In genomic region chr3:49723631-49724551, GRCh38 we compare ENCODE assay signal across 8 cellular contexts.
A peak's percentile ranks its signal among the peaks of the same experiment; 100 is the strongest.
DNase-seq lines count a peak whose midpoint lies in the region; ATAC-seq and TF ChIP-seq lines count a peak whose summit lies in the region.

Gene GMPPB (minus strand): TSS chr3:49723951. CDS start chr3:49723726, 225 bp downstream.

- peak within 1 kb of the TSS; percentile 87 for H3K4me3 ChIP-seq in BLaER1
- peak within 1 kb of the TSS; percentile 79 for H3K4me3 ChIP-seq in choroid plexus epithelial cell (ENCODE audit: low read depth, low read length)

- H3K27me3 ChIP-seq in BLaER1: no peaks in the 10 kb centered on the region

- TF ChIP-seq CTCF in choroid plexus epithelial cell (conservative IDR thresholded peaks at IDR 0.05; ENCODE audit: low read depth, low read length): no peak

- peaks cover 26% of the 10 kb centered on the region for H3K4me1 ChIP-seq in BLaER1

- peak within 1 kb of the TSS; percentile 96 for H3K4me2 ChIP-seq in BLaER1

- H3K9me3 ChIP-seq in BLaER1: no peaks in the 10 kb centered on the region

- peak within 1 kb of the TSS; percentile 87 for H3K27ac ChIP-seq in BLaER1

- H3K36me3 ChIP-seq in BLaER1: peaks cover 67% of the 10 kb centered on the region

- ATAC-seq in GM19324 (IDR thresholded peaks at IDR 0.05; ENCODE audit: low FRiP score, unreplicated experiment) (peak; percentile 81), HG03460 (IDR thresholded peaks at IDR 0.05; ENCODE audit: unreplicated experiment) (peak; percentile 65)

- peaks cover 37% of the 10 kb centered on the region for H4K20me1 ChIP-seq in BLaER1

- DNase-seq in NCI-H526 (lab: John Stamatoyannopoulos, UW) (peak; percentile 86 to 98), choroid plexus epithelial cell (ENCODE audit: low read depth) (peak; percentile 98), kidney tubule cell (ENCODE audit: low spot score) (peak; percentile 98)
- peak; percentile 86 to 87 for DNase-seq in activated CD4-positive, alpha-beta T cell treated with anti-CD3 and anti-CD28 coated beads for 4 hours
- DNase-seq in stimulated activated CD4-positive, alpha-beta T cell treated with anti-CD3 and anti-CD28 coated beads, Interleukin-1b, Interleukin-23, amount 100 ng/mL, for 1 hour (ENCODE audit: low read depth in 2 of 2): peak; percentile 71 to 78

- H3K9ac ChIP-seq in BLaER1: peak within 1 kb of the TSS; percentile 91

Comparison
In these comparisons a context has a peak if more than half of its experiments do, and no peak if none do; other contexts are left out.
1. Peak in every context shown above with its lines: DNase-seq, ATAC-seq, H3K4me3 ChIP-seq and H3K27ac ChIP-seq.